Comparison of ENCODE assay signal across 8 cellular contexts in the genomic region with DNA sequence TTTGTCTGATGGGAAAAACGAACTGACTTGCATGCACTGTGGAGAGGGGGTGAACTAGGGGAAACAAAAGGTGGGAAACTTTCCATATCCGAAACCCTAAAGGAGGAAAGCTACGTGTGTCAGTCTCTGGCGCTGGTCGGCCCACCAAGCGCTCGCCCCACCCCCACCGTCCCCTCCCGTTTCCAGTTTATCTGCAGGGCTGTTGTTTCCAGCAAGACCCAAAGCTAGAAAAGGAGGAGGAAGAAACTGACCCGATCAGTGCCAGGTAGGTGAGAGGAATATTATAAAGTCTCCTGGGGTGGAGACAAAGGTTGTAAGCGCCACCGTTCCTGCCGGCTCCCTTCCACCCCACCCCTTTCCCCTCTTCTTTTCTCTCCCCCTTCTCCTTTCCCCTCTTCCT. TPM values are rescaled to one million over a fixed set of nuclear protein-coding genes. Genes with fewer than 3 reads are reported as not detected.
A peak's percentile ranks its signal among the peaks of the same experiment; 100 is the strongest.
DNase-seq lines count a peak whose midpoint lies in the region; ATAC-seq and TF ChIP-seq lines count a peak whose summit lies in the region.

No MANE protein-coding gene starts in this region.

- ATAC-seq in omental fat pad (ENCODE audit: low FRiP score), result peak; percentile 24
- ATAC-seq in HG02798 (IDR thresholded peaks at IDR 0.05; ENCODE audit: poor library complexity, unreplicated experiment), result no peak
- ATAC-seq in HG03175 (IDR thresholded peaks at IDR 0.05; ENCODE audit: unreplicated experiment), result no peak

- DNase-seq in NCI-H1105 treated with DMSO at 0.1 percent for 48 hours (lab: John Stamatoyannopoulos, UW) (peak; percentile 14), NCI-H1105 (lab: John Stamatoyannopoulos, UW) (no peak), SW480 (ENCODE audit: low spot score) (peak; percentile 14), fibroblast of lung (ENCODE audit: low read depth in 2 of 2) (no peak), omental fat pad (ENCODE audit: low spot score) (no peak), HuH-7.5 (ENCODE audit: low spot score) (no peak)

- no peak overlapping the region for H2AFZ ChIP-seq in fibroblast of lung (ENCODE audit: low read length)

- H3K27me3 ChIP-seq in fibroblast of lung (ENCODE audit: control insufficient read depth, insufficient read depth, low read length), result no peaks in the 10 kb centered on the region

- H3K27ac ChIP-seq in fibroblast of lung (ENCODE audit: insufficient read depth, low read length), result peak overlapping the region; percentile 76

- no peaks in the 10 kb centered on the region for H3K36me3 ChIP-seq in fibroblast of lung (ENCODE audit: control insufficient read depth, insufficient read depth, low read length)

- H4K20me1 ChIP-seq in fibroblast of lung (ENCODE audit: control insufficient read depth, extremely low read depth, insufficient read depth, low read length), result no peaks in the 10 kb centered on the region

- peak overlapping the region; percentile 35 to 93 (median 63) for H3K4me3 ChIP-seq in fibroblast of lung (replicated peaks in 1 of 4; ENCODE audit: control extremely low read depth in 1 of 4, insufficient read depth in 1 of 4, low read depth in 3 of 4, low read length in 4 of 4)

- H3K4me1 ChIP-seq in fibroblast of lung (ENCODE audit: control insufficient read depth, extremely low read depth, insufficient read depth, low read length), result no peaks in the 10 kb centered on the region

- H3K4me2 ChIP-seq in fibroblast of lung (ENCODE audit: extremely low read depth, insufficient read depth, low read length), result peak overlapping the region; percentile 35

- TF ChIP-seq CTCF in fibroblast of lung (conservative IDR thresholded peaks at IDR 0.05 in 1 of 2, IDR thresholded peaks at IDR 0.05 in 1 of 2; ENCODE audit: low read depth in 1 of 2, low read length in 2 of 2), result no peak
- no peak for TF ChIP-seq CTCF in omental fat pad (IDR thresholded peaks at IDR 0.05)

- peaks cover 16% of the 10 kb centered on the region for H3K79me2 ChIP-seq in fibroblast of lung (ENCODE audit: control insufficient read depth, insufficient read depth, low read length)

- H3K9me3 ChIP-seq in fibroblast of lung (ENCODE audit: control insufficient read depth, insufficient read depth, low read depth, low read length), result no peaks in the 10 kb centered on the region

- H3K9ac ChIP-seq in fibroblast of lung (ENCODE audit: insufficient read depth, low read length), result peak overlapping the region; percentile 60

RNA-seq across cellular contexts. Expression of a gene that starts 0.6 kb away (rescaled TPM):
- total RNA-seq in fibroblast of lung (89.5 and 107 TPM in 2 replicates), omental fat pad (100 to 1,000 TPM in 1 of 4 donors, 10 to 100 TPM in 3; 55.2 to 129 (median 70.8) TPM)
- 198 and 286 TPM in 2 replicates for polyA plus RNA-seq in fibroblast of lung
- polyA plus RNA-seq in fibroblast of lung (2012), result 202 and 274 TPM in 2 replicates
- 0.31 and 0.78 TPM in 2 replicates for polyA minus RNA-seq in fibroblast of lung (ENCODE audit: low replicate concordance)

RNA-seq across cellular contexts. Expression of a gene that starts 19.4 kb away (rescaled TPM):
- total RNA-seq in fibroblast of lung, result 300 and 416 TPM in 2 replicates
- polyA plus RNA-seq in fibroblast of lung, result 433 and 460 TPM in 2 replicates
- polyA plus RNA-seq in fibroblast of lung (2012), result 514 and 540 TPM in 2 replicates
- polyA minus RNA-seq in fibroblast of lung (ENCODE audit: low replicate concordance), result 55.8 and 61.9 TPM in 2 replicates
- 100 to 1,000 TPM in 3 of 4 donors, 10 to 100 TPM in 1; 68.5 to 157 (median 110) TPM for total RNA-seq in omental fat pad

RNA-seq across cellular contexts. Expression of a gene that starts 26.9 kb away (rescaled TPM):
- total RNA-seq in fibroblast of lung (32.5 and 52.6 TPM in 2 replicates), omental fat pad (10 to 100 TPM in 1 of 4 donors, 1 to 10 TPM in 3; 2.0 to 18.5 (median 6.7) TPM)
- 36.5 and 46.8 TPM in 2 replicates for polyA plus RNA-seq in fibroblast of lung
- 23.6 and 31.0 TPM in 2 replicates for polyA plus RNA-seq in fibroblast of lung (2012)
- 0.27 and 1.4 TPM in 2 replicates for polyA minus RNA-seq in fibroblast of lung (ENCODE audit: low replicate concordance)

RNA-seq across cellular contexts. Expression of a gene that starts 46.1 kb away (rescaled TPM):
- total RNA-seq in fibroblast of lung, result 2.8 and 5.9 TPM in 2 replicates
- 0.32 TPM in 2 replicates for polyA plus RNA-seq in fibroblast of lung
- 0.30 and 0.36 TPM in 2 replicates for polyA plus RNA-seq in fibroblast of lung (2012)
- not detected in 2 replicates for polyA minus RNA-seq in fibroblast of lung (ENCODE audit: low replicate concordance)
- total RNA-seq in omental fat pad, result 10 to 100 TPM in 2 of 4 donors, 1 to 10 TPM in 1, not detected in 1; 2.8 to 13.1 (median 12.6) TPM

Comparison
In these comparisons a context has a peak if more than half of its experiments do, and no peak if none do; other contexts are left out.
1. DNase-seq: peak in NCI-H1105 treated with DMSO at 0.1 percent for 48 hours (single experiment) and SW480 (single experiment); none in NCI-H1105 (single experiment), fibroblast of lung (0 of 2), omental fat pad (single experiment) and HuH-7.5 (single experiment).